In genomic region chr10:110460111-110460809, GRCh38 we compare ENCODE assay signal across 9 cellular contexts. TPM values are rescaled to one million over a fixed set of nuclear protein-coding genes. Genes with fewer than 3 reads are reported as not detected.
DNase-seq lines count a peak whose midpoint lies in the region; ATAC-seq lines count a peak whose summit lies in the region.
"Had no signal": no experiment of that assay in that cellular context is flagged by ENCODE, and none has a peak within 500 bp of the region (broad histone marks: within the 10 kb centered on the region; RNA-seq: fewer than 3 reads in every experiment).

No MANE protein-coding gene starts in this region.

- intact Hi-C loops in left cardiac atrium (cut with DNase I), result no loop called here

- peak; percentile 32 to 45 for ATAC-seq in left cardiac atrium
- ATAC-seq in HG03095 (IDR thresholded peaks at IDR 0.05; ENCODE audit: unreplicated experiment), result no peak
- ATAC-seq: left colon had no signal

- DNase-seq in AG20443 (ENCODE audit: low spot score), result peak; percentile 42
- peak; percentile 34 for DNase-seq in LoVo (ENCODE audit: low spot score)
- peak; percentile 9 for DNase-seq in activated CD8-positive, alpha-beta memory T cell treated with anti-CD3 and anti-CD28 coated beads, Interleukin-2, amount 50 U/mL, for 24 hours (ENCODE audit: extremely low read depth)
- DNase-seq in left cardiac atrium, result peak; percentile 55
- peak; percentile 66 for DNase-seq in stimulated activated CD8-positive, alpha-beta memory T cell treated with anti-CD3 and anti-CD28 coated beads, Interleukin-12 subunit alpha, Interleukin-12 subunit beta, amount 100 ng/mL, for 4 hours (ENCODE audit: low read depth)
- no peak for DNase-seq in HT-29 (ENCODE audit: low spot score)
- DNase-seq in HuH-7 (ENCODE audit: low spot score), result no peak

RNA-seq across cellular contexts. Expression of gene DUSP5, which starts 37.4 kb away (rescaled TPM):
- total RNA-seq in left cardiac atrium, result 10 to 100 TPM in 1 of 2 donors, 1 to 10 TPM in 1; 8.9 to 14.3 TPM
- total RNA-seq in HT-29 (2014; rRNA removed; shearing (Covaris generic)), result 27.8 and 31.4 TPM in 2 replicates

Comparison
In these comparisons a context has a peak if more than half of its experiments do, and no peak if none do; other contexts are left out.
1. DNase-seq: peak in AG20443 (single experiment), LoVo (single experiment), activated CD8-positive, alpha-beta memory T cell treated with anti-CD3 and anti-CD28 coated beads, Interleukin-2, amount 50 U/mL, for 24 hours (single experiment), left cardiac atrium (single experiment) and stimulated activated CD8-positive, alpha-beta memory T cell treated with anti-CD3 and anti-CD28 coated beads, Interleukin-12 subunit alpha, Interleukin-12 subunit beta, amount 100 ng/mL, for 4 hours (single experiment); none in HT-29 (single experiment) and HuH-7 (single experiment).